ENCODE assay signal across 13 cellular contexts in genomic region chrX:143648705-143649104, GRCh38. TPM values are rescaled to one million over a fixed set of nuclear protein-coding genes. Genes with fewer than 3 reads are reported as not detected.
DNase-seq lines count a peak whose midpoint lies in the region; ATAC-seq and TF ChIP-seq lines count a peak whose summit lies in the region.
"Had no signal": no experiment of that assay in that cellular context is flagged by ENCODE, and none has a peak within 500 bp of the region (broad histone marks: within the 10 kb centered on the region; RNA-seq: fewer than 3 reads in every experiment).

No MANE protein-coding gene starts in this region.

- no peak overlapping the region for H4K8ac ChIP-seq in mesenchymal stem cell (ENCODE audit: low read length)

- TF ChIP-seq POLR2A in heart left ventricle (IDR thresholded peaks at IDR 0.05) = no peak

- no peak overlapping the region for H4K91ac ChIP-seq in mesenchymal stem cell (ENCODE audit: low read length)

- ATAC-seq in HG03159 (IDR thresholded peaks at IDR 0.05; ENCODE audit: unreplicated experiment) = peak; percentile 83
- no peak for ATAC-seq in heart left ventricle
- ATAC-seq: activated CD8-positive, alpha-beta memory T cell treated with anti-CD3 and anti-CD28 coated beads, Interleukin-2, amount 10 ng/mL, durations not matched to agents 7 days and 5 days had no signal

- no peaks in the 10 kb centered on the region for H3K9me3 ChIP-seq in mesenchymal stem cell (ENCODE audit: control insufficient read depth, low read length)
- no peaks in the 10 kb centered on the region for H3K9me3 ChIP-seq in heart left ventricle
- H3K9me3 ChIP-seq: spleen had no signal

- H2BK120ac ChIP-seq in mesenchymal stem cell (ENCODE audit: low read depth, low read length) = no peak overlapping the region

- H3K4me1 ChIP-seq in mesenchymal stem cell (ENCODE audit: control insufficient read depth, insufficient read depth, low read depth, low read length) (no peaks in the 10 kb centered on the region), heart left ventricle (no peaks in the 10 kb centered on the region)
- H3K4me1 ChIP-seq: spleen had no signal

- H3K4me3 ChIP-seq in mesenchymal stem cell (ENCODE audit: insufficient read depth in 1 of 2, low read depth in 1 of 2, low read length in 2 of 2) = no peak overlapping the region
- no peak overlapping the region for H3K4me3 ChIP-seq in heart left ventricle
- H3K4me3 ChIP-seq: spleen had no signal

- no peak overlapping the region for H3K14ac ChIP-seq in mesenchymal stem cell (ENCODE audit: low read length in 2 of 2)

- H3K27me3 ChIP-seq in mesenchymal stem cell (ENCODE audit: control insufficient read depth in 1 of 2, insufficient read depth in 1 of 2, low read length in 2 of 2) = no peaks in the 10 kb centered on the region
- peaks cover 0 to 3% (median 0%) of the 10 kb centered on the region in 9 donors for H3K27me3 ChIP-seq in heart left ventricle
- H3K27me3 ChIP-seq: spleen had no signal

- H3K27ac ChIP-seq in mesenchymal stem cell (ENCODE audit: low read length, poor library complexity, severe bottlenecking) = no peak overlapping the region
- no peak overlapping the region for H3K27ac ChIP-seq in heart left ventricle
- H3K27ac ChIP-seq: spleen had no signal

- H3K4ac ChIP-seq in mesenchymal stem cell (ENCODE audit: low read depth in 1 of 2, low read length in 2 of 2) = no peak overlapping the region

- DNase-seq in GM13976 (ENCODE audit: low spot score) (no peak), OCI-M1 (lab: John Stamatoyannopoulos, UW) (peak; percentile 86), mesenchymal stem cell (peak; percentile 17), NCI-H226 (no peak), heart left ventricle (no peak)
- DNase-seq in stimulated activated CD4-positive, alpha-beta T cell treated with anti-CD3 and anti-CD28 coated beads, Interleukin-15, amount 100 ng/mL, for 24 hours = no peak
- no peak for DNase-seq in activated CD4-positive, alpha-beta T cell treated with anti-CD3 and anti-CD28 coated beads for 48 hours
- DNase-seq: activated CD8-positive, alpha-beta memory T cell treated with anti-CD3 and anti-CD28 coated beads, Interleukin-2, amount 10 ng/mL, durations not matched to agents 7 days and 5 days; dermis blood vessel endothelial cell; GDM1; NCI-H446; spleen had no signal

- in situ Hi-C loops in GM13976 (cut with MboI; ENCODE audit: low sequenced_read_pairs, unreplicated experiment) = no loop called here

- H3K23ac ChIP-seq in mesenchymal stem cell (ENCODE audit: low read length in 2 of 2) = no peak overlapping the region

- H3K9ac ChIP-seq in mesenchymal stem cell (ENCODE audit: low read length) = no peak overlapping the region

- no peak overlapping the region for H3K4me2 ChIP-seq in mesenchymal stem cell (ENCODE audit: low read length, poor library complexity, severe bottlenecking)

- WGBS in mesenchymal stem cell = 0% methylated on average over 1 of the region's 2 CpGs
- 34 to 41% (median 40%) methylated on average over 2 of the region's 2 CpGs for WGBS in heart left ventricle, 4 donors

- peak; percentile 13 for TF ChIP-seq CTCF in GM13976 (IDR thresholded peaks at IDR 0.05; ENCODE audit: borderline replicate concordance, control extremely low read depth, extremely low read depth, insufficient read depth, missing control alignments)
- TF ChIP-seq CTCF in heart left ventricle (IDR thresholded peaks at IDR 0.05) = peak in 3 of 12 donors; percentile 7 to 18 (median 8)

- no peak overlapping the region for H3K18ac ChIP-seq in mesenchymal stem cell (ENCODE audit: low read depth in 1 of 2, low read length in 2 of 2)

- no peak overlapping the region for H2AFZ ChIP-seq in mesenchymal stem cell (ENCODE audit: low read depth, low read length)

- H3K36me3 ChIP-seq in mesenchymal stem cell (ENCODE audit: control insufficient read depth in 1 of 2, insufficient read depth in 2 of 2, low read depth in 1 of 2, low read length in 2 of 2) (no peaks in the 10 kb centered on the region), heart left ventricle (no peaks in the 10 kb centered on the region)
- H3K36me3 ChIP-seq: spleen had no signal

- H2AK5ac ChIP-seq in mesenchymal stem cell (ENCODE audit: low read length, severe bottlenecking) = no peak overlapping the region

- no peaks in the 10 kb centered on the region for H3K79me1 ChIP-seq in mesenchymal stem cell (replicated peaks; ENCODE audit: low read length, poor library complexity, severe bottlenecking)

- no peak overlapping the region for H2BK5ac ChIP-seq in mesenchymal stem cell (ENCODE audit: low read depth, low read length, poor library complexity, severe bottlenecking)

- no peak overlapping the region for H2BK12ac ChIP-seq in mesenchymal stem cell (ENCODE audit: low read length in 2 of 2)

- intact Hi-C loops in heart left ventricle (cut with DNase I) = no loop called here

- H2BK15ac ChIP-seq in mesenchymal stem cell (ENCODE audit: low read depth, poor library complexity, severe bottlenecking) = no peak overlapping the region

RNA-seq across cellular contexts. Expression of gene SLITRK4, which starts 12.8 kb away (rescaled TPM):
- 11.7 TPM for polyA plus RNA-seq in mesenchymal stem cell (2013, experiment 1 of 2)
- polyA plus RNA-seq in mesenchymal stem cell (2013, experiment 2 of 2) = 11.8 TPM
- total RNA-seq in heart left ventricle = 1 to 10 TPM in 5 of 9 donors, under 1 TPM in 4; 0.30 to 7.2 (median 1.1) TPM
- polyA plus RNA-seq in heart left ventricle = under 1 TPM; 0.14 to 0.15 TPM
- total RNA-seq: activated CD8-positive, alpha-beta memory T cell treated with anti-CD3 and anti-CD28 coated beads, Interleukin-2, amount 10 ng/mL, durations not matched to agents 7 days and 5 days had no signal

Comparison
In these comparisons a context has a peak if more than half of its experiments do, and no peak if none do; other contexts are left out.
1. DNase-seq: peak in OCI-M1 (single experiment) and mesenchymal stem cell (single experiment); none in GM13976 (single experiment), NCI-H226 (single experiment), heart left ventricle (0 of 5), stimulated activated CD4-positive, alpha-beta T cell treated with anti-CD3 and anti-CD28 coated beads, Interleukin-15, amount 100 ng/mL, for 24 hours (single experiment) and activated CD4-positive, alpha-beta T cell treated with anti-CD3 and anti-CD28 coated beads for 48 hours (single experiment).